1 cellular context compared by ENCODE assay signal in genomic region chr6:157538163-157538562, GRCh38.
TF ChIP-seq lines count a peak whose summit lies in the region.

No MANE protein-coding gene starts in this region.

TF ChIP-seq in GM23338, 12 proteins besides CTCF, POLR2A, EP300 and RAD21 (continued from another document):
- TF ChIP-seq ZNF462 (CRISPR knock-in tag; IDR thresholded peaks at IDR 0.05), result no peak
- TF ChIP-seq ZNF114 (CRISPR knock-in tag; IDR thresholded peaks at IDR 0.05), result no peak
- TF ChIP-seq ETS1 (IDR thresholded peaks at IDR 0.05), result no peak
- TF ChIP-seq EZH2phosphoT487 (IDR thresholded peaks at IDR 0.05; ENCODE audit: unreplicated experiment), result no peak
- no peak for TF ChIP-seq NANOG (IDR thresholded peaks at IDR 0.05; ENCODE audit: borderline replicate concordance)
- no peak for TF ChIP-seq POLR2AphosphoS5 (IDR thresholded peaks at IDR 0.05; ENCODE audit: low read depth)
- TF ChIP-seq ZNF331 (CRISPR knock-in tag; IDR thresholded peaks at IDR 0.05; ENCODE audit: low read depth), result no peak
- TF ChIP-seq STAT1 (IDR thresholded peaks at IDR 0.05; ENCODE audit: unreplicated experiment), result no peak
- TF ChIP-seq EZH2 (IDR thresholded peaks at IDR 0.05; ENCODE audit: low read depth, unreplicated experiment), result no peak
